In the genomic region with DNA sequence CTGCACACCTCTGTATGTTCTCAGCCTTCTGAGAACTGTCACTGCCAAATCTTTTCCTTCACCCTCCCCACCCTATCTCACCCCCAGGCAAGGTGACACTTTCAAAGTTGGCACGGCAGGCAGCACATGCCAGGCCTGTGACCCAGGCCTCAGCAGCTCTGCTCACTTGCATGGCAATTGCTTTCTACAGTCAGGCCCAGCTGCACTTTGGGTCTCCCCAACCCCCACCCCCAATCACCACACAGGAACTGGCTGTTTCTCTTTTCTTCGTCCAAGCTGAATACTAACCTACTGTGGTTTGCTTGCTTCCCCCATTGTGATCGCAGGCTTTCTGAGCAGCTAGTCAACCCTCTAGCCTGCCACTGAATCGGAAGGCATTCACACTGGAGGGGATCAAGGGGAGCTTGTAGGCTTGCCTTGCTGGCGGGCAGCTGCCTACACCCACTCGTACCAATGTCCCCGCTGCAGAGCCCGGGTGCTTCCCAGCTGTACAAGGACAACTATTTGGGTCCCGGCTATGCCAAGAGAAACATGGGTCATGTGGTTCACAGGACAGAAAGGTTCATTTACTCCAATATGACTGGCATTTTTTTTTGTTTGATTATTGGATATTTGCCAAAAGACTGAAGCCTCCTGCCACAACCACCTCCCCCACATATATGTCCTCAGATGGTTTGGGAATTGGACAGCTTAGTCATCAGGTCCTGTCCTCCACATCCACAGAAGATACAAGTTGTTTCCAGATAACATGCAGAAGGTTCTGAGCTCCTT, we compare ENCODE assay signal across 8 cellular contexts. TPM values are rescaled to one million over a fixed set of nuclear protein-coding genes. Genes with fewer than 3 reads are reported as not detected.
A peak's percentile ranks its signal among the peaks of the same experiment; 100 is the strongest.
DNase-seq lines count a peak whose midpoint lies in the region; ATAC-seq, FAIRE-seq and TF ChIP-seq lines count a peak whose summit lies in the region.

No MANE protein-coding gene starts in this region.

- FAIRE-seq in GM12891 (lab: Jason Lieb, UNC): peak; percentile 87

- ATAC-seq in GM21619 (IDR thresholded peaks at IDR 0.05; ENCODE audit: unreplicated experiment): peak; percentile 85

- peak; percentile 26 for DNase-seq in GM12891 (ENCODE audit: insufficient read length, low spot score)
- peak; percentile 75 for DNase-seq in MV-4-11 (lab: John Stamatoyannopoulos, UW)
- DNase-seq in head of caudate nucleus: peak in 35 of 42 donors; percentile 6 to 50 (median 21)
- DNase-seq in SJCRH30: no peak
- no peak for DNase-seq in HT-29 (ENCODE audit: low spot score)
- DNase-seq in NCI-H128 (lab: John Stamatoyannopoulos, UW; ENCODE audit: unreplicated experiment): no peak
- no peak for DNase-seq in endothelial cell (ENCODE audit: low spot score)

- H3K9me3 Mint-ChIP-seq in endothelial cell (ENCODE audit: unreplicated experiment): no peaks in the 10 kb centered on the region

- 0 out of 2 replicates have a peak, but pooled peaks cover 8% of the 10 kb centered on the region for H3K27me3 ChIP-seq in SJCRH30

- no peaks in the 10 kb centered on the region for H3K36me3 ChIP-seq in SJCRH30

- no peaks in the 10 kb centered on the region for H3K9me3 ChIP-seq in SJCRH30 (replicated peaks)

- no peak for TF ChIP-seq CTCF in endothelial cell (IDR thresholded peaks at IDR 0.05; ENCODE audit: unreplicated experiment)

- TF ChIP-seq POLR2A in GM12891 (IDR thresholded peaks at IDR 0.05; ENCODE audit: low read depth, low read length): no peak

- H3K4me1 ChIP-seq in SJCRH30: no peaks in the 10 kb centered on the region

- H3K27ac ChIP-seq in SJCRH30: no peak overlapping the region

- no peaks in the 10 kb centered on the region for H3K36me3 Mint-ChIP-seq in endothelial cell (ENCODE audit: low read depth, unreplicated experiment)

- no peak overlapping the region for H3K4me3 Mint-ChIP-seq in endothelial cell (ENCODE audit: unreplicated experiment)

- no peaks in the 10 kb centered on the region for H3K27me3 Mint-ChIP-seq in endothelial cell (ENCODE audit: unreplicated experiment)

- H3K4me3 ChIP-seq in SJCRH30: no peak overlapping the region

- intact Hi-C loops in head of caudate nucleus (cut with DNase I): no loop called here

- peaks cover 3% of the 10 kb centered on the region for H3K4me1 Mint-ChIP-seq in endothelial cell (ENCODE audit: unreplicated experiment)

- no peak overlapping the region for H3K27ac Mint-ChIP-seq in endothelial cell (ENCODE audit: unreplicated experiment)

TF ChIP-seq in GM12891, 5 proteins besides CTCF, POLR2A, EP300 and RAD21:
- TF ChIP-seq PAX5 (IDR thresholded peaks at IDR 0.05; ENCODE audit: insufficient read depth, low read length, severe bottlenecking) (no peak), TAF1 (IDR thresholded peaks at IDR 0.05; ENCODE audit: low read depth, low read length) (no peak), POLR2AphosphoS5 (IDR thresholded peaks at IDR 0.05; ENCODE audit: low read depth, low read length) (no peak), POU2F2 (IDR thresholded peaks at IDR 0.05; ENCODE audit: low read depth, low read length) (no peak)

RNA-seq across cellular contexts. Expression of gene SLC25A43, which starts 28.1 kb away (rescaled TPM):
- 6.0 TPM for polyA plus RNA-seq in GM12891 (2012; ENCODE audit: low read depth, missing spikeins)
- not detected in 2 replicates for total RNA-seq in SJCRH30 (2014; rRNA removed; shearing (Covaris generic))
- total RNA-seq in HT-29 (2014; rRNA removed; shearing (Covaris generic)): 9.0 and 11.3 TPM in 2 replicates
- 6.5 TPM for total RNA-seq in endothelial cell (ENCODE audit: unreplicated experiment)

RNA-seq across cellular contexts. Expression of gene SLC25A5, which starts 41.0 kb away (rescaled TPM):
- polyA plus RNA-seq in GM12891 (2012; ENCODE audit: low read depth, missing spikeins): 458 TPM
- 712 and 739 TPM in 2 replicates for total RNA-seq in SJCRH30 (2014; rRNA removed; shearing (Covaris generic))
- total RNA-seq in HT-29 (2014; rRNA removed; shearing (Covaris generic)): 437 and 452 TPM in 2 replicates
- 305 TPM for total RNA-seq in endothelial cell (ENCODE audit: unreplicated experiment)

Comparison
In these comparisons a context has a peak if more than half of its experiments do, and no peak if none do; other contexts are left out.
1. DNase-seq: peak in GM12891 (single experiment), MV-4-11 (single experiment) and head of caudate nucleus (35 of 42); none in SJCRH30 (0 of 2), HT-29 (single experiment), NCI-H128 (single experiment) and endothelial cell (single experiment).